ENCODE assay signal across 27 cellular contexts in the genomic region with DNA sequence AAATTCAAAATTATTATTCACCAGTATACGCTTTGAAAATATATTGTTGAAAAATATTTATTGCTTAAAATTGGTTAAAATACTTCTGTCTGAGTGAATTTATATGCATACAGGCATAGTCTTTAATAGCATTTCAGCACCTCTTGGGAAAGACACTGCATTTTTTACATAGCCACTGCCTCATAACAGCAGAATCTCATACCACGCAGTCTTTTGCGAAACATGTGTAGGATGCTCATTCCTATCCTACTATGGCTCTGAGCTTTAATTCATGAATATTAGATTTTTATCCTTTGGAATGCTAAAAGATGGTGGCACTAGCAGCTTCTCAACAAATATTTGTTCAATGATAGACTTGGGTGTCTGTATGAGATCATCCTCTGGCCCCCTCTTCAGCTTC.
"Had no signal": no experiment of that assay in that cellular context is flagged by ENCODE, and none has a peak within 500 bp of the region (broad histone marks: within the 10 kb centered on the region; RNA-seq: fewer than 3 reads in every experiment).

No MANE protein-coding gene starts in this region.

- H3K27me3 Mint-ChIP-seq: activated CD4-positive, alpha-beta memory T cell treated with anti-CD3 and anti-CD28 coated beads for 36 hours; activated CD4-positive, alpha-beta T cell treated with anti-CD3 and anti-CD28 coated beads for 36 hours; activated CD4-positive, alpha-beta T cell treated with anti-CD3 and anti-CD28 coated beads, Interleukin-2, amount 10 ng/mL, durations not matched to agents 24 days and 14 days; activated naive CD4-positive, alpha-beta T cell treated with anti-CD3 and anti-CD28 coated beads, Interleukin-2, amount 10 ng/mL, durations not matched to agents 7 days and 5 days; activated naive CD8-positive, alpha-beta T cell treated with anti-CD3 and anti-CD28 coated beads, Interleukin-2, amount 10 ng/mL, durations not matched to agents 7 days and 5 days; activated T-cell treated with anti-CD3 and anti-CD28 coated beads, Interleukin-2, amount 50 U/mL, for 24 hours; central memory CD8-positive, alpha-beta T cell; effector memory CD8-positive, alpha-beta T cell had no signal

- H3K9me3 Mint-ChIP-seq: activated CD4-positive, alpha-beta memory T cell treated with anti-CD3 and anti-CD28 coated beads for 36 hours; activated CD4-positive, alpha-beta T cell treated with anti-CD3 and anti-CD28 coated beads, Interleukin-2, amount 10 ng/mL, durations not matched to agents 24 days and 14 days; activated naive CD4-positive, alpha-beta T cell treated with anti-CD3 and anti-CD28 coated beads, Interleukin-2, amount 10 ng/mL, durations not matched to agents 7 days and 5 days; activated naive CD8-positive, alpha-beta T cell treated with anti-CD3 and anti-CD28 coated beads, Interleukin-2, amount 10 ng/mL, durations not matched to agents 7 days and 5 days; activated T-cell treated with anti-CD3 and anti-CD28 coated beads, Interleukin-2, amount 50 U/mL, for 24 hours; activated T-cell treated with anti-CD3 and anti-CD28 coated beads, Interleukin-2, amount 50 U/mL, for 72 hours had no signal

- H3K9me3 ChIP-seq: esophagus muscularis mucosa, gastroesophageal sphincter had no signal

- H3K36me3 Mint-ChIP-seq: activated CD4-positive, alpha-beta memory T cell treated with anti-CD3 and anti-CD28 coated beads for 36 hours; activated naive CD4-positive, alpha-beta T cell treated with anti-CD3 and anti-CD28 coated beads, Interleukin-2, amount 10 ng/mL, durations not matched to agents 7 days and 5 days; activated naive CD4-positive, alpha-beta T cell treated with anti-CD3 and anti-CD28 coated beads, Interleukin-2, amount 50 U/mL, for 72 hours; activated naive CD8-positive, alpha-beta T cell treated with anti-CD3 and anti-CD28 coated beads, Interleukin-2, amount 10 ng/mL, durations not matched to agents 7 days and 5 days had no signal

- H3K4me3 Mint-ChIP-seq: activated CD4-positive, alpha-beta memory T cell treated with anti-CD3 and anti-CD28 coated beads for 36 hours; activated CD4-positive, alpha-beta T cell treated with anti-CD3 and anti-CD28 coated beads for 36 hours; activated CD4-positive, alpha-beta T cell treated with anti-CD3 and anti-CD28 coated beads, Interleukin-2, amount 10 ng/mL, durations not matched to agents 24 days and 14 days; activated naive CD4-positive, alpha-beta T cell treated with anti-CD3 and anti-CD28 coated beads, Interleukin-2, amount 10 ng/mL, durations not matched to agents 7 days and 5 days; activated naive CD8-positive, alpha-beta T cell treated with anti-CD3 and anti-CD28 coated beads, Interleukin-2, amount 10 ng/mL, durations not matched to agents 7 days and 5 days; activated T-cell treated with anti-CD3 and anti-CD28 coated beads, Interleukin-2, amount 50 U/mL, for 24 hours; activated T-cell treated with anti-CD3 and anti-CD28 coated beads, Interleukin-2, amount 50 U/mL, for 72 hours; central memory CD8-positive, alpha-beta T cell; effector memory CD8-positive, alpha-beta T cell had no signal

- DNase-seq: activated CD4-positive, alpha-beta memory T cell treated with anti-CD3 and anti-CD28 coated beads for 36 hours; activated CD4-positive, alpha-beta T cell treated with anti-CD3 and anti-CD28 coated beads for 36 hours; activated CD4-positive, alpha-beta T cell treated with anti-CD3 and anti-CD28 coated beads, Interleukin-2, amount 10 ng/mL, durations not matched to agents 24 days and 14 days; activated CD4-positive, CD25-positive, alpha-beta regulatory T cell; activated CD4-positive, CD25-positive, alpha-beta regulatory T cell treated with anti-CD3 and anti-CD28 coated beads, Interleukin-2, amount 50 U/mL, for 72 hours; activated CD8-positive, alpha-beta memory T cell treated with anti-CD3 and anti-CD28 coated beads, Interleukin-2, amount 50 U/mL, for 48 hours; activated gamma-delta T cell; activated naive CD4-positive, alpha-beta T cell; activated naive CD4-positive, alpha-beta T cell treated with anti-CD3 and anti-CD28 coated beads, Interleukin-2, amount 10 ng/mL, durations not matched to agents 7 days and 5 days; activated naive CD8-positive, alpha-beta T cell treated with anti-CD3 and anti-CD28 coated beads, Interleukin-2, amount 10 ng/mL, durations not matched to agents 7 days and 5 days; activated T-cell treated with anti-CD3 and anti-CD28 coated beads for 4 hours; activated T-cell treated with anti-CD3 and anti-CD28 coated beads, Interleukin-2, amount 50 U/mL, for 24 hours; activated T-cell treated with anti-CD3 and anti-CD28 coated beads, Interleukin-2, amount 50 U/mL, for 72 hours; amniotic stem cell; anterior cingulate cortex; brain microvascular endothelial cell; cortex of kidney; dermis blood vessel endothelial cell; effector CD4-positive, alpha-beta T cell; effector memory CD8-positive, alpha-beta T cell; erythroblast; foreskin melanocyte; T-helper 2 cell had no signal

- H3K4me1 ChIP-seq: esophagus muscularis mucosa, gastroesophageal sphincter had no signal

- H3K27ac ChIP-seq: brain microvascular endothelial cell, esophagus muscularis mucosa, gastroesophageal sphincter had no signal

- H3K27me3 ChIP-seq: brain microvascular endothelial cell, esophagus muscularis mucosa, gastroesophageal sphincter had no signal

- H3K36me3 ChIP-seq: brain microvascular endothelial cell had no signal

- H3K4me1 Mint-ChIP-seq: activated CD4-positive, alpha-beta T cell treated with anti-CD3 and anti-CD28 coated beads for 36 hours; activated CD4-positive, alpha-beta T cell treated with anti-CD3 and anti-CD28 coated beads, Interleukin-2, amount 10 ng/mL, durations not matched to agents 24 days and 14 days; activated naive CD4-positive, alpha-beta T cell treated with anti-CD3 and anti-CD28 coated beads, Interleukin-2, amount 10 ng/mL, durations not matched to agents 7 days and 5 days; activated naive CD8-positive, alpha-beta T cell treated with anti-CD3 and anti-CD28 coated beads, Interleukin-2, amount 10 ng/mL, durations not matched to agents 7 days and 5 days; central memory CD8-positive, alpha-beta T cell had no signal

- H3K4me3 ChIP-seq: esophagus muscularis mucosa, gastroesophageal sphincter had no signal

- ATAC-seq: activated CD4-positive, alpha-beta T cell treated with anti-CD3 and anti-CD28 coated beads for 36 hours; activated naive CD4-positive, alpha-beta T cell treated with anti-CD3 and anti-CD28 coated beads, Interleukin-2, amount 50 U/mL, for 72 hours; activated T-cell treated with anti-CD3 and anti-CD28 coated beads, Interleukin-2, amount 50 U/mL, for 72 hours; effector memory CD8-positive, alpha-beta T cell; gastroesophageal sphincter had no signal

- H3K27ac Mint-ChIP-seq: activated CD4-positive, alpha-beta memory T cell treated with anti-CD3 and anti-CD28 coated beads for 36 hours; activated CD4-positive, alpha-beta T cell treated with anti-CD3 and anti-CD28 coated beads for 36 hours; activated CD4-positive, alpha-beta T cell treated with anti-CD3 and anti-CD28 coated beads, Interleukin-2, amount 10 ng/mL, durations not matched to agents 24 days and 14 days; activated naive CD4-positive, alpha-beta T cell treated with anti-CD3 and anti-CD28 coated beads, Interleukin-2, amount 10 ng/mL, durations not matched to agents 7 days and 5 days; activated naive CD4-positive, alpha-beta T cell treated with anti-CD3 and anti-CD28 coated beads, Interleukin-2, amount 50 U/mL, for 72 hours; activated naive CD8-positive, alpha-beta T cell treated with anti-CD3 and anti-CD28 coated beads, Interleukin-2, amount 10 ng/mL, durations not matched to agents 7 days and 5 days; activated T-cell treated with anti-CD3 and anti-CD28 coated beads, Interleukin-2, amount 50 U/mL, for 24 hours; activated T-cell treated with anti-CD3 and anti-CD28 coated beads, Interleukin-2, amount 50 U/mL, for 72 hours; effector memory CD8-positive, alpha-beta T cell had no signal
